Comparison of ENCODE assay signal across 25 cellular contexts in genomic region chr5:19767987-19768386, GRCh38.
"Had no signal": no experiment of that assay in that cellular context is flagged by ENCODE, and none has a peak within 500 bp of the region (broad histone marks: within the 10 kb centered on the region; RNA-seq: fewer than 3 reads in every experiment).

No MANE protein-coding gene starts in this region.

- H3K27ac ChIP-seq: left lung, right atrium auricular region, spleen, testis had no signal

- H3K36me3 ChIP-seq: left lung, right atrium auricular region, spleen had no signal

- H3K4me3 ChIP-seq: left lung, lung, right atrium auricular region, spleen, testis had no signal

- H3K9me3 ChIP-seq: left lung, right atrium auricular region, testis had no signal

- H3K4me1 ChIP-seq: left lung, right atrium auricular region, spleen, testis had no signal

- DNase-seq: activated CD4-positive, alpha-beta T cell treated with anti-CD3 and anti-CD28 coated beads, Interleukin-2, amount 50 U/mL, for 4 hours; activated CD8-positive, alpha-beta memory T cell treated with anti-CD3 and anti-CD28 coated beads for 24 hours; activated CD8-positive, alpha-beta memory T cell treated with anti-CD3 and anti-CD28 coated beads, Interleukin-2, amount 50 U/mL, for 4 hours; activated naive CD4-positive, alpha-beta T cell treated with anti-CD3 and anti-CD28 coated beads for 36 hours; activated naive CD8-positive, alpha-beta T cell treated with anti-CD3 and anti-CD28 coated beads, Interleukin-2, amount 10 ng/mL, durations not matched to agents 7 days and 5 days; activated T-cell treated with anti-CD3 and anti-CD28 coated beads, Interleukin-2, amount 50 U/mL, for 4 hours; amygdala; caudate nucleus; effector CD4-positive, alpha-beta T cell; hippocampal formation; immature natural killer cell; kidney glomerular epithelial cell; left lung; midbrain; natural killer cell; spleen; stimulated activated CD4-positive, alpha-beta T cell treated with anti-CD3 and anti-CD28 coated beads, Interleukin-4, amount 100 ng/mL, for 1 hour; stimulated activated naive CD4-positive, alpha-beta T cell; T-helper 1 cell; T-helper 9 cell; testis had no signal

- FAIRE-seq: endometrium, frontal cortex had no signal

- H3K27me3 ChIP-seq: left lung, right atrium auricular region, spleen, testis had no signal
